In the genomic region with DNA sequence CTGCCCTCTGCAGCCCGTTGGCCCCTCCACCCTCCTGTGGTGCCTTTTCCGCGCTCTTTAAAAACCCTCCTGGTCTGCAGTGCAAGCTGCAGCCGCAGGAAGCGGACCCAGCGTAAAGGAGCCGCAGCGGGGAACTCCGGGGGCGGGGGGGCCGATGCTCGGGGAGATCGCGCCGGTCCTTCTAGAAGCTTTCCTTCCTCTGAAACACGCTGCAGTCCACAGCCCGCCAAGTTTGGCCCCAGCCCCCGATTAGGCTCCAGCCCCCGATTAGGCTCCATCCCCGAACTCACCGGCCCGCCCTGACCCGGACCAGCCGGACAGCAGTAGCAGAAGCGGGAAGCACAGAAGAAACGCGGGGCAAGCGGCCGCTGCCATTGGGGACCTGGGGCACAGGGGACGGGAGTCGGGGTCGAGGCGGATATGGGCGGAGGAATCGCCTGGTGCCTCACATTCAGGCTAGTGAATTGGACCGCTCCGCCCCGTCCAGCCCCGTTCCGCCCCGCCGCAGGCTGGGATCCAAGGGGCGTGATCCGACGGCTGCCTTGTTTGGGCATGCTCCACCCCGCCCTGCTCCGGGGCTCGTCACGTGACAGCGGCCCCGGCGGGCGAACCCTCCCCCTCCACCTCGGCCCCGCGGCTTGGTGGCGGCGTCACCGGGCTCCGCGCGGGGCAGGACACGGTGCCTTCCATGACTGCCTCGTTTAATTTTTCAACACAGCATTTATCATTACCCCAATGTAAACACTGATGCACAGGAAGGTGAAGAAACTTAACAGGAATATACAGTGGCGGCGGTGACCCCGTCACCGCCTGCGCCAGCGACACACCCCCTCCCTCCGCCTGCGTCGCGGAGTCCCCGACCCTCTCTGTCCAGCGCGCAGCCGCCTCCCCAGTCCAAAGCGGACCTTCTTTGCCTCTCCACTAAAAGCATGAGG, we compare ENCODE assay signal across 8 cellular contexts. TPM values are rescaled to one million over a fixed set of nuclear protein-coding genes. Genes with fewer than 3 reads are reported as not detected.
A peak's percentile ranks its signal among the peaks of the same experiment; 100 is the strongest.
DNase-seq lines count a peak whose midpoint lies in the region; ATAC-seq and TF ChIP-seq lines count a peak whose summit lies in the region.

No MANE protein-coding gene starts in this region.

- POLR2A ChIA-PET in PC-9 (lab: Charles Lee; ENCODE audit: unreplicated experiment): interaction anchor here (0.6 kb wide), 1 partner anchor 165 kb away, joined by 3 read pairs; no protein-coding TSS in a partner anchor

- H3K9me3 Mint-ChIP-seq in activated T-cell treated with anti-CD3 and anti-CD28 coated beads, Interleukin-2, amount 50 U/mL, for 24 hours: no peaks in the 10 kb centered on the region

- peak; percentile 70 for DNase-seq in DMS 273 treated with DMSO at 0.1 percent for 48 hours (lab: John Stamatoyannopoulos, UW)
- DNase-seq in PC-9: peak; percentile 78 to 92
- peak; percentile 91 for DNase-seq in activated T-cell treated with anti-CD3 and anti-CD28 coated beads, Interleukin-2, amount 50 U/mL, for 24 hours
- peak; percentile 57 for DNase-seq in esophagus squamous epithelium (lab: John Stamatoyannopoulos, UW)
- DNase-seq in stimulated activated CD8-positive, alpha-beta memory T cell treated with anti-CD3 and anti-CD28 coated beads, Interleukin-4, amount 100 ng/mL, for 48 hours: peak; percentile 91

- TF ChIP-seq EP300 in Ishikawa (IDR thresholded peaks at IDR 0.05; ENCODE audit: borderline replicate concordance): peak; percentile 20; the same call in 1 of the 2 replicates

- peak overlapping the region; percentile 79 for H3K4me2 ChIP-seq in PC-9

- CTCF ChIA-PET in PC-9 (lab: Charles Lee): interaction anchor here (0.6 kb wide), 1 partner anchor 412 kb away, joined by 5 read pairs; no protein-coding TSS in a partner anchor

- whole genome bisulfite sequencing in esophagus squamous epithelium, 2 donors: 0 to 2% methylated on average over 3 to 14 of the region's 79 CpGs

- no peaks in the 10 kb centered on the region for H3K27me3 ChIP-seq in PC-9 (ENCODE audit: insufficient read depth, low read depth)
- peaks cover 0 to 97% (median 3%) of the 10 kb centered on the region in 4 donors for H3K27me3 ChIP-seq in esophagus squamous epithelium
- peaks cover 31% of the 10 kb centered on the region for H3K27me3 ChIP-seq in muscle layer of duodenum (ENCODE audit: low read depth, low read length)

- no peak overlapping the region for H3K27ac ChIP-seq in PC-9
- peak overlapping the region in 2 of 4 donors; percentile 0 to 26 for H3K27ac ChIP-seq in esophagus squamous epithelium
- H3K27ac ChIP-seq in muscle layer of duodenum (ENCODE audit: low read length): no peak overlapping the region

- TF ChIP-seq RAD21 in Ishikawa (IDR thresholded peaks at IDR 0.05; ENCODE audit: low read depth): no peak

- peak overlapping the region; percentile 92 for H2AFZ ChIP-seq in PC-9

- intact Hi-C loops in PC-9 (cut with micrococcal nuclease; ENCODE audit: unreplicated experiment) (loop anchor here (2.0 to 5.0 kb wide), 3 partner anchors 70 to 807 kb away; no protein-coding TSS in a partner anchor), esophagus squamous epithelium (cut with DNase I) (no loop called here)

- H3F3A ChIP-seq in PC-9 (ENCODE audit: insufficient read depth, low read depth): no peaks in the 10 kb centered on the region

- H3K9me3 ChIP-seq in PC-9 (ENCODE audit: insufficient read depth, low read depth) (no peaks in the 10 kb centered on the region), esophagus squamous epithelium (no peaks in the 10 kb centered on the region), muscle layer of duodenum (ENCODE audit: control insufficient read depth in 1 of 2, low read length in 2 of 2) (no peaks in the 10 kb centered on the region)

- H3K9me2 ChIP-seq in PC-9 (ENCODE audit: insufficient read depth): no peaks in the 10 kb centered on the region

- ATAC-seq in GM21576 (IDR thresholded peaks at IDR 0.05; ENCODE audit: unreplicated experiment): peak; percentile 69

- H3K4me1 ChIP-seq in PC-9 (replicated peaks; ENCODE audit: insufficient read depth) (peaks cover 16% of the 10 kb centered on the region), esophagus squamous epithelium (peaks cover 6 to 29% (median 12%) of the 10 kb centered on the region in 3 donors), muscle layer of duodenum (ENCODE audit: control insufficient read depth in 1 of 2, insufficient read depth in 2 of 2, low read length in 2 of 2) (peaks cover 4 to 14% of the 10 kb centered on the region in 2 donors)

- no TSS peak for BruUV-seq in PC-9 (replicated peaks; lab: Mats Ljungman, UMichigan)

- no peaks in the 10 kb centered on the region for H3K36me3 Mint-ChIP-seq in activated T-cell treated with anti-CD3 and anti-CD28 coated beads, Interleukin-2, amount 50 U/mL, for 24 hours (ENCODE audit: low read depth)

- TF ChIP-seq POLR2A in esophagus squamous epithelium (IDR thresholded peaks at IDR 0.05): no peak

- TF ChIP-seq CTCF in PC-9 (conservative IDR thresholded peaks at IDR 0.05) (no peak; the same call in 1 of the 2 replicates), esophagus squamous epithelium (IDR thresholded peaks at IDR 0.05) (peak in 3 of 6 experiments; percentile 6 to 30 (median 6))

- peaks cover 41% of the 10 kb centered on the region for H3K27me3 Mint-ChIP-seq in activated T-cell treated with anti-CD3 and anti-CD28 coated beads, Interleukin-2, amount 50 U/mL, for 24 hours

- H3K4me1 Mint-ChIP-seq in activated T-cell treated with anti-CD3 and anti-CD28 coated beads, Interleukin-2, amount 50 U/mL, for 24 hours (ENCODE audit: low read depth): peaks cover 70% of the 10 kb centered on the region

- H3K36me3 ChIP-seq in PC-9 (ENCODE audit: low read depth): no peaks in the 10 kb centered on the region
- H3K36me3 ChIP-seq in esophagus squamous epithelium: no peaks in the 10 kb centered on the region
- H3K36me3 ChIP-seq in muscle layer of duodenum (ENCODE audit: control insufficient read depth in 1 of 2, insufficient read depth in 2 of 2, low read length in 2 of 2): no peaks in the 10 kb centered on the region

- H3K27ac Mint-ChIP-seq in activated T-cell treated with anti-CD3 and anti-CD28 coated beads, Interleukin-2, amount 50 U/mL, for 24 hours: peak overlapping the region; percentile 29

- peak overlapping the region; percentile 60 for H3K4me3 ChIP-seq in PC-9
- H3K4me3 ChIP-seq in esophagus squamous epithelium: peak overlapping the region; percentile 46 to 75 (median 56)
- peak overlapping the region; percentile 61 to 66 for H3K4me3 ChIP-seq in muscle layer of duodenum (ENCODE audit: low read depth in 1 of 2, low read length in 2 of 2)

- no peaks in the 10 kb centered on the region for H4K20me1 ChIP-seq in PC-9 (ENCODE audit: insufficient read depth)

- peak overlapping the region; percentile 77 for H3K4me3 Mint-ChIP-seq in activated T-cell treated with anti-CD3 and anti-CD28 coated beads, Interleukin-2, amount 50 U/mL, for 24 hours

- no peaks in the 10 kb centered on the region for H3K79me2 ChIP-seq in PC-9 (ENCODE audit: low read depth)

TF ChIP-seq in Ishikawa, 13 proteins besides CTCF, POLR2A, EP300 and RAD21 (continues in another document):
- TF ChIP-seq, protein P1, sequence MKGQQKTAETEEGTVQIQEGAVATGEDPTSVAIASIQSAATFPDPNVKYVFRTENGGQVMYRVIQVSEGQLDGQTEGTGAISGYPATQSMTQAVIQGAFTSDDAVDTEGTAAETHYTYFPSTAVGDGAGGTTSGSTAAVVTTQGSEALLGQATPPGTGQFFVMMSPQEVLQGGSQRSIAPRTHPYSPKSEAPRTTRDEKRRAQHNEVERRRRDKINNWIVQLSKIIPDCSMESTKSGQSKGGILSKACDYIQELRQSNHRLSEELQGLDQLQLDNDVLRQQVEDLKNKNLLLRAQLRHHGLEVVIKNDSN (IDR thresholded peaks at IDR 0.05): peak; percentile 98
- peak; percentile 63 for TF ChIP-seq TAF1 (IDR thresholded peaks at IDR 0.05; ENCODE audit: low read depth)
- no peak for TF ChIP-seq CEBPB (IDR thresholded peaks at IDR 0.05)
- peak; percentile 70; the same call in 1 of the 2 replicates for TF ChIP-seq ZBTB7A (IDR thresholded peaks at IDR 0.05; ENCODE audit: low read depth)
- TF ChIP-seq CREB1 (IDR thresholded peaks at IDR 0.05; ENCODE audit: low read depth): no peak
- TF ChIP-seq EGR1 (IDR thresholded peaks at IDR 0.05): peak; percentile 15; the same call in 1 of the 2 replicates
- no peak for TF ChIP-seq YY1 (IDR thresholded peaks at IDR 0.05; ENCODE audit: low read depth)
- no peak for TF ChIP-seq TCF12 (IDR thresholded peaks at IDR 0.05; ENCODE audit: low read depth)
- TF ChIP-seq, protein P2, sequence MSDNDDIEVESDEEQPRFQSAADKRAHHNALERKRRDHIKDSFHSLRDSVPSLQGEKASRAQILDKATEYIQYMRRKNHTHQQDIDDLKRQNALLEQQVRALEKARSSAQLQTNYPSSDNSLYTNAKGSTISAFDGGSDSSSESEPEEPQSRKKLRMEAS (IDR thresholded peaks at IDR 0.05): peak; percentile 54
- no peak for TF ChIP-seq REST (IDR thresholded peaks at IDR 0.05; ENCODE audit: low read depth)
- no peak for TF ChIP-seq FOXM1 (IDR thresholded peaks at IDR 0.05; ENCODE audit: borderline replicate concordance, low read depth)
- no peak for TF ChIP-seq TEAD4 (IDR thresholded peaks at IDR 0.05)

RNA-seq across cellular contexts. Expression of gene RAET1L, which starts 20.3 kb away (rescaled TPM):
- total RNA-seq in PC-9 (2021) (1.2 and 2.8 TPM in 2 replicates), esophagus squamous epithelium (10 to 100 TPM; 14.5 to 99.5 (median 62.5) TPM)

RNA-seq across cellular contexts. Expression of gene ULBP1, which starts 41.3 kb away (rescaled TPM):
- total RNA-seq in PC-9 (2021): 2.8 and 3.3 TPM in 2 replicates
- under 1 TPM in 2 of 4 donors, not detected in 2; 0.26 to 0.27 TPM for total RNA-seq in esophagus squamous epithelium
